In the genomic region with DNA sequence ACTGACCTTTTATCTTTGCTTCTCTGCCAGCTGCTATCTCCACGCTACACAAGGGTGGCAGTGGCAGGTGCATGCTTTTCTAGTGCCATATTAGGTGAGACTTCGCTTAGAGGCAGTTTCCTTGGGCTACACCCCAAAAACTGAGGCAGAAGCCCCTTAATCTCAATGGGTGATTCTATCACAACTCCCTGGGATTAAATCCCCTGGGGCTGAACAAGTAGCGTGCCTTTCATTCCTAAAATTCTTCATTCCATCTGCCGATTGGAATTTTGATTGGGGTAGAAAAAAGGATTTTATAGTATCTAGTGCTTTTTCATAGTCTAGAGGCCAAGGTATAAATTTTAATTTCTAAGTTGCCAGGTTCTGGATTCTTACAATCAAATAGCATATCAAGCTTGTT, we compare ENCODE assay signal across 21 cellular contexts.
DNase-seq lines count a peak whose midpoint lies in the region; ATAC-seq and TF ChIP-seq lines count a peak whose summit lies in the region.
"Had no signal": no experiment of that assay in that cellular context is flagged by ENCODE, and none has a peak within 500 bp of the region (broad histone marks: within the 10 kb centered on the region; RNA-seq: fewer than 3 reads in every experiment).

No MANE protein-coding gene starts in this region.

- H2BK120ac ChIP-seq in mesendoderm (ENCODE audit: low read depth, low read length): no peak overlapping the region

- no peaks in the 10 kb centered on the region for H3K36me3 ChIP-seq in GM23338 (ENCODE audit: insufficient read depth)
- no peaks in the 10 kb centered on the region for H3K36me3 ChIP-seq in mesendoderm (ENCODE audit: control insufficient read depth, insufficient read depth, low read length)
- no peaks in the 10 kb centered on the region for H3K36me3 ChIP-seq in neural progenitor cell
- H3K36me3 ChIP-seq: BE2C, BLaER1 had no signal

- no peaks in the 10 kb centered on the region for H3K9me3 Mint-ChIP-seq in GM23338
- H3K9me3 Mint-ChIP-seq in neural progenitor cell: no peaks in the 10 kb centered on the region

- H2BK5ac ChIP-seq in mesendoderm (ENCODE audit: low read length): no peak overlapping the region

- H3K18ac ChIP-seq in mesendoderm (ENCODE audit: low read length): no peak overlapping the region

- H3K23ac ChIP-seq in mesendoderm (ENCODE audit: low read length): no peak overlapping the region

- no peak overlapping the region for H4K8ac ChIP-seq in mesendoderm (ENCODE audit: low read depth, low read length)

- no peaks in the 10 kb centered on the region for H3K79me1 ChIP-seq in mesendoderm (ENCODE audit: low read length)

- H3K56ac ChIP-seq in mesendoderm (ENCODE audit: low read length): no peak overlapping the region

- H4K20me1 ChIP-seq in GM23338 (replicated peaks; ENCODE audit: insufficient read depth) (no peaks in the 10 kb centered on the region), neural progenitor cell (ENCODE audit: low read depth) (no peaks in the 10 kb centered on the region)
- H4K20me1 ChIP-seq: BLaER1 had no signal

- H3K9me2 ChIP-seq in GM23338 (ENCODE audit: insufficient read depth): peaks cover 7% of the 10 kb centered on the region

- no peak overlapping the region for H3K9ac ChIP-seq in mesendoderm (ENCODE audit: low read length)
- no peak overlapping the region for H3K9ac ChIP-seq in neural progenitor cell
- H3K9ac ChIP-seq: BLaER1 had no signal

- no peak overlapping the region for H3K4ac ChIP-seq in mesendoderm (ENCODE audit: low read depth, low read length)

- H2BK15ac ChIP-seq in mesendoderm (replicated peaks; ENCODE audit: low read depth): no peak overlapping the region

- H3K79me2 ChIP-seq in GM23338 (replicated peaks; ENCODE audit: insufficient read depth): no peaks in the 10 kb centered on the region
- H3K79me2 ChIP-seq in mesendoderm (ENCODE audit: control insufficient read depth, insufficient read depth, low read length): no peaks in the 10 kb centered on the region
- no peaks in the 10 kb centered on the region for H3K79me2 ChIP-seq in neural progenitor cell (ENCODE audit: low read depth)

- H3K4me3 ChIP-seq in GM23338 (no peak overlapping the region), mesendoderm (ENCODE audit: low read length) (no peak overlapping the region), neural progenitor cell (no peak overlapping the region)
- H3K4me3 ChIP-seq: BLaER1, GM12878 had no signal

- no peaks in the 10 kb centered on the region for H3K9me3 ChIP-seq in neural progenitor cell (ENCODE audit: low read depth)
- H3K9me3 ChIP-seq: BE2C, BLaER1 had no signal

- H3K27me3 ChIP-seq in GM23338 (ENCODE audit: insufficient read depth): no peaks in the 10 kb centered on the region
- H3K27me3 ChIP-seq in mesendoderm (ENCODE audit: insufficient read depth, low read length, poor library complexity): no peaks in the 10 kb centered on the region
- H3K27me3 ChIP-seq in neural progenitor cell: no peaks in the 10 kb centered on the region
- H3K27me3 ChIP-seq: BE2C, BLaER1 had no signal

- ATAC-seq in GM23338 (no peak), GM19455 (IDR thresholded peaks at IDR 0.05; ENCODE audit: unreplicated experiment) (no peak), left lobe of liver (no peak), GM21515 (IDR thresholded peaks at IDR 0.05; ENCODE audit: unreplicated experiment) (no peak)
- ATAC-seq: GM12878 had no signal

- H3K27ac ChIP-seq in GM23338 (ENCODE audit: low read depth) (no peak overlapping the region), mesendoderm (ENCODE audit: low read depth, low read length) (no peak overlapping the region), neural progenitor cell (no peak overlapping the region)
- H3K27ac ChIP-seq: BLaER1 had no signal

- H3K4me3 Mint-ChIP-seq in GM23338: no peak overlapping the region
- H3K4me3 Mint-ChIP-seq in neural progenitor cell: no peak overlapping the region
- H3K4me3 Mint-ChIP-seq: CD14-positive monocyte; CD4-positive, CD25-positive, alpha-beta regulatory T cell had no signal

- H2AFZ ChIP-seq in GM23338 (no peak overlapping the region; the same call in 1 of the 2 replicates), neural progenitor cell (replicated peaks) (peak overlapping the region; percentile 46)

- in situ Hi-C loops in GM13976 (cut with MboI; ENCODE audit: low sequenced_read_pairs, unreplicated experiment): no loop called here

- H3K4me2 ChIP-seq in GM23338: no peak overlapping the region
- no peak overlapping the region for H3K4me2 ChIP-seq in mesendoderm (ENCODE audit: low read length)
- H3K4me2 ChIP-seq in neural progenitor cell: no peak overlapping the region
- H3K4me2 ChIP-seq: BLaER1 had no signal

- H3K4me1 ChIP-seq in GM23338 (ENCODE audit: insufficient read depth) (0 out of 2 replicates have a peak, but pooled peaks cover 9% of the 10 kb centered on the region), mesendoderm (ENCODE audit: control insufficient read depth, low read depth, low read length) (no peaks in the 10 kb centered on the region), neural progenitor cell (no peaks in the 10 kb centered on the region)
- H3K4me1 ChIP-seq: BE2C, BLaER1 had no signal

- DNase-seq in GM23338 (ENCODE audit: low spot score): peak; percentile 45
- DNase-seq in mesendoderm: peak; percentile 42
- no peak for DNase-seq in neural progenitor cell (ENCODE audit: low spot score)
- no peak for DNase-seq in left lobe of liver (ENCODE audit: low spot score)
- no peak for DNase-seq in GM13976 (ENCODE audit: low spot score)
- DNase-seq: 8988T; ACHN; BE2C; C1 segment of cervical spinal cord; Calu3; CD4-positive, alpha-beta memory T cell; CD4-positive, CD25-positive, alpha-beta regulatory T cell; CD8-positive, alpha-beta memory T cell; COR-L47; DMS79 treated with DMSO at 0.1 percent for 48 hours; GDM1 had no signal

- H3F3A ChIP-seq in GM23338 (replicated peaks; ENCODE audit: low read depth) (no peaks in the 10 kb centered on the region), neural progenitor cell (ENCODE audit: low read depth) (no peaks in the 10 kb centered on the region)

- no peaks in the 10 kb centered on the region for H3K36me3 Mint-ChIP-seq in GM23338 (ENCODE audit: low read depth)
- H3K36me3 Mint-ChIP-seq in neural progenitor cell: no peaks in the 10 kb centered on the region
- H3K36me3 Mint-ChIP-seq: CD14-positive monocyte; CD4-positive, alpha-beta memory T cell; CD4-positive, CD25-positive, alpha-beta regulatory T cell; CD8-positive, alpha-beta memory T cell had no signal

- no peak overlapping the region for H4K5ac ChIP-seq in mesendoderm (ENCODE audit: low read length)

- H3K4me1 Mint-ChIP-seq in GM23338: peaks cover 8% of the 10 kb centered on the region
- H3K4me1 Mint-ChIP-seq in neural progenitor cell: no peaks in the 10 kb centered on the region
- H3K4me1 Mint-ChIP-seq: CD14-positive monocyte; CD4-positive, CD25-positive, alpha-beta regulatory T cell; CD8-positive, alpha-beta memory T cell had no signal

- H3K27ac Mint-ChIP-seq in GM23338: no peak overlapping the region
- H3K27ac Mint-ChIP-seq in neural progenitor cell: no peak overlapping the region
- H3K27ac Mint-ChIP-seq: CD4-positive, CD25-positive, alpha-beta regulatory T cell had no signal

- H3K27me3 Mint-ChIP-seq in GM23338 (ENCODE audit: insufficient read depth, low read depth, poor library complexity) (no peaks in the 10 kb centered on the region), neural progenitor cell (ENCODE audit: insufficient read depth, low read depth) (no peaks in the 10 kb centered on the region)
- H3K27me3 Mint-ChIP-seq: CD4-positive, CD25-positive, alpha-beta regulatory T cell had no signal

- no peak for TF ChIP-seq CTCF in GM23338 (conservative IDR thresholded peaks at IDR 0.05; ENCODE audit: low read depth in 2 of 2)
- no peak for TF ChIP-seq CTCF in neural progenitor cell (IDR thresholded peaks at IDR 0.05)
- no peak for TF ChIP-seq CTCF in GM13976 (IDR thresholded peaks at IDR 0.05; ENCODE audit: borderline replicate concordance, control extremely low read depth, extremely low read depth, insufficient read depth, missing control alignments)

- H2AK5ac ChIP-seq in mesendoderm (ENCODE audit: low read length): no peak overlapping the region

- no CpG with 5 or more reads among the region's 4 CpGs for WGBS in mesendoderm (ENCODE audit: extremely low coverage, insufficient coverage, low lambda C conversion rate)

TF ChIP-seq in GM23338, 12 proteins besides CTCF, POLR2A, EP300 and RAD21 (continues in another document):
- TF ChIP-seq, protein P1, sequence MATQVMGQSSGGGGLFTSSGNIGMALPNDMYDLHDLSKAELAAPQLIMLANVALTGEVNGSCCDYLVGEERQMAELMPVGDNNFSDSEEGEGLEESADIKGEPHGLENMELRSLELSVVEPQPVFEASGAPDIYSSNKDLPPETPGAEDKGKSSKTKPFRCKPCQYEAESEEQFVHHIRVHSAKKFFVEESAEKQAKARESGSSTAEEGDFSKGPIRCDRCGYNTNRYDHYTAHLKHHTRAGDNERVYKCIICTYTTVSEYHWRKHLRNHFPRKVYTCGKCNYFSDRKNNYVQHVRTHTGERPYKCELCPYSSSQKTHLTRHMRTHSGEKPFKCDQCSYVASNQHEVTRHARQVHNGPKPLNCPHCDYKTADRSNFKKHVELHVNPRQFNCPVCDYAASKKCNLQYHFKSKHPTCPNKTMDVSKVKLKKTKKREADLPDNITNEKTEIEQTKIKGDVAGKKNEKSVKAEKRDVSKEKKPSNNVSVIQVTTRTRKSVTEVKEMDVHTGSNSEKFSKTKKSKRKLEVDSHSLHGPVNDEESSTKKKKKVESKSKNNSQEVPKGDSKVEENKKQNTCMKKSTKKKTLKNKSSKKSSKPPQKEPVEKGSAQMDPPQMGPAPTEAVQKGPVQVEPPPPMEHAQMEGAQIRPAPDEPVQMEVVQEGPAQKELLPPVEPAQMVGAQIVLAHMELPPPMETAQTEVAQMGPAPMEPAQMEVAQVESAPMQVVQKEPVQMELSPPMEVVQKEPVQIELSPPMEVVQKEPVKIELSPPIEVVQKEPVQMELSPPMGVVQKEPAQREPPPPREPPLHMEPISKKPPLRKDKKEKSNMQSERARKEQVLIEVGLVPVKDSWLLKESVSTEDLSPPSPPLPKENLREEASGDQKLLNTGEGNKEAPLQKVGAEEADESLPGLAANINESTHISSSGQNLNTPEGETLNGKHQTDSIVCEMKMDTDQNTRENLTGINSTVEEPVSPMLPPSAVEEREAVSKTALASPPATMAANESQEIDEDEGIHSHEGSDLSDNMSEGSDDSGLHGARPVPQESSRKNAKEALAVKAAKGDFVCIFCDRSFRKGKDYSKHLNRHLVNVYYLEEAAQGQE (IDR thresholded peaks at IDR 0.05; ENCODE audit: unreplicated experiment): no peak
- no peak for TF ChIP-seq CREB1 (CRISPR knock-in tag; IDR thresholded peaks at IDR 0.05; ENCODE audit: low read depth)
- no peak for TF ChIP-seq EZH2phosphoT487 (IDR thresholded peaks at IDR 0.05; ENCODE audit: unreplicated experiment)
- TF ChIP-seq EZH2 (IDR thresholded peaks at IDR 0.05; ENCODE audit: low read depth, unreplicated experiment): no peak
- TF ChIP-seq ZNF331 (CRISPR knock-in tag; IDR thresholded peaks at IDR 0.05; ENCODE audit: low read depth): no peak
- TF ChIP-seq POLR2AphosphoS5 (IDR thresholded peaks at IDR 0.05; ENCODE audit: low read depth): no peak

Comparison
In these comparisons a context has a peak if more than half of its experiments do, and no peak if none do; other contexts are left out.
1. DNase-seq: peak in GM23338 (single experiment) and mesendoderm (single experiment); none in neural progenitor cell (single experiment), left lobe of liver (single experiment) and GM13976 (single experiment).